In the genomic region with DNA sequence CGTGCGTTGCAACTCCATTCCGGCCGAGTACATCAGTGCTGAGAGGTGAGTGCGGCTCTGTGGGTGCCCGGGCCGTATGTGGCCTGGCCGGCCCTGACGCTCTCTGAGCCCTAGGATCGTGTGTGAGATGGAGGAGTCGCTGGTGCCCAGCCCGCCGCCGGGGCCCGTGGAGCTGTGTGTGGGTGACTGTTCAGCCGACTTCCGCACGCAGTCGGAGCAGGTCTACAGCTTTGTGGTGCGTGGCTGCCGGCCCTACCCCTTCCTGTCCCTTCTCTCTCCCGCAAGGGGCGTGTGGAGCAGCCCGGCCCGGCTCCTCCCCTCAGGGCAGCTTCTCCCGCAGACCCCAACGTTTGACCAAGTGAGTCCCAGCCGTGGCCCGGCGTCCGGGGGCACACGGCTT, we compare ENCODE assay signal across 31 cellular contexts. TPM values are rescaled to one million over a fixed set of nuclear protein-coding genes. Genes with fewer than 3 reads are reported as not detected.
DNase-seq lines count a peak whose midpoint lies in the region; ATAC-seq, FAIRE-seq and TF ChIP-seq lines count a peak whose summit lies in the region.
"Had no signal": no experiment of that assay in that cellular context is flagged by ENCODE, and none has a peak within 500 bp of the region (broad histone marks: within the 10 kb centered on the region; RNA-seq: fewer than 3 reads in every experiment).

No MANE protein-coding gene starts in this region.

- H3K4me1 ChIP-seq in HepG2 (ENCODE audit: insufficient read depth, low read length) (no peaks in the 10 kb centered on the region), right lobe of liver (no peaks in the 10 kb centered on the region), kidney (ENCODE audit: control insufficient read depth in 1 of 2, insufficient read depth in 1 of 2, low read depth in 1 of 2, low read length in 2 of 2) (no peaks in the 10 kb centered on the region), mesenchymal stem cell (ENCODE audit: control insufficient read depth, insufficient read depth, low read depth, low read length) (peaks cover 2% of the 10 kb centered on the region)
- H3K4me1 ChIP-seq: A549, BE2C, BLaER1, Caco-2 had no signal

- H3K18ac ChIP-seq in mesenchymal stem cell (ENCODE audit: low read depth in 1 of 2, low read length in 2 of 2), result no peak overlapping the region

- no peak overlapping the region for H2AK5ac ChIP-seq in mesenchymal stem cell (ENCODE audit: low read length, severe bottlenecking)

- no peak overlapping the region for H3K4ac ChIP-seq in mesenchymal stem cell (ENCODE audit: low read depth in 1 of 2, low read length in 2 of 2)

- H3K9ac ChIP-seq in HepG2 (ENCODE audit: insufficient read depth, low read depth, low read length) (no peak overlapping the region), kidney (ENCODE audit: low read length in 2 of 2) (no peak overlapping the region), mesenchymal stem cell (ENCODE audit: low read length) (no peak overlapping the region)
- H3K9ac ChIP-seq: BLaER1; BLaER1 treated with 17β-estradiol and CSF1 and Interleukin-3, amounts not matched to agents 10 nM and 100 nM had no signal

- TF ChIP-seq EP300 in HepG2 (IDR thresholded peaks at IDR 0.05; ENCODE audit: low read depth in 2 of 2, low read length in 2 of 2), result no peak
- no peak for TF ChIP-seq EP300 in HepG2 (CRISPR knock-in tag; IDR thresholded peaks at IDR 0.05; ENCODE audit: borderline replicate concordance)

- no peak overlapping the region for H3K23ac ChIP-seq in mesenchymal stem cell (ENCODE audit: low read length in 2 of 2)

- H2AFZ ChIP-seq in HepG2 (ENCODE audit: low read length) (no peak overlapping the region), mesenchymal stem cell (ENCODE audit: low read depth, low read length) (no peak overlapping the region)

- POLR2A ChIA-PET in HepG2 (lab: Yijun Ruan, JAX), result no interaction called here

- no TSS peak for BruUV-seq in HepG2 (replicated peaks; lab: Mats Ljungman, UMichigan)

- H3K9me3 ChIP-seq in HepG2 (ENCODE audit: low read length) (no peaks in the 10 kb centered on the region), right lobe of liver (no peaks in the 10 kb centered on the region), kidney (ENCODE audit: control insufficient read depth in 1 of 2, low read length in 2 of 2) (no peaks in the 10 kb centered on the region), mesenchymal stem cell (ENCODE audit: control insufficient read depth, low read length) (no peaks in the 10 kb centered on the region)
- H3K9me3 ChIP-seq: A549, BE2C, Caco-2 had no signal

- no peak overlapping the region for H4K91ac ChIP-seq in mesenchymal stem cell (ENCODE audit: low read length)

- no peak overlapping the region for H3K14ac ChIP-seq in mesenchymal stem cell (ENCODE audit: low read length in 2 of 2)

- H3K27ac ChIP-seq in HepG2 (ENCODE audit: extremely low read length, insufficient read depth, low read length) (no peak overlapping the region), right lobe of liver (no peak overlapping the region), kidney (ENCODE audit: low read depth in 2 of 2, low read length in 2 of 2) (no peak overlapping the region), mesenchymal stem cell (ENCODE audit: low read length, poor library complexity, severe bottlenecking) (no peak overlapping the region)
- H3K27ac ChIP-seq: 22Rv1; A549; BLaER1; BLaER1 treated with 17β-estradiol and CSF1 and Interleukin-3, amounts not matched to agents 10 nM and 100 nM; C4-2B had no signal

- H3K4me3 ChIP-seq in HepG2 (replicated peaks in 1 of 3; ENCODE audit: insufficient read depth in 1 of 3, low read depth in 2 of 3, low read length in 3 of 3), result no peak overlapping the region
- no peak overlapping the region for H3K4me3 ChIP-seq in right lobe of liver
- H3K4me3 ChIP-seq in kidney (ENCODE audit: low read length in 2 of 2), result no peak overlapping the region
- no peak overlapping the region for H3K4me3 ChIP-seq in mesenchymal stem cell (ENCODE audit: insufficient read depth in 1 of 2, low read depth in 1 of 2, low read length in 2 of 2)
- H3K4me3 ChIP-seq: A549; BLaER1; BLaER1 treated with 17β-estradiol and CSF1 and Interleukin-3, amounts not matched to agents 10 nM and 100 nM had no signal

- H4K20me1 ChIP-seq in HepG2 (ENCODE audit: insufficient read depth, low read length), result no peaks in the 10 kb centered on the region

- WGBS in HepG2 (ENCODE audit: low lambda C conversion rate), result no CpG with 5 or more reads among the region's 32 CpGs
- no CpG with 5 or more reads among the region's 32 CpGs for WGBS in right lobe of liver (ENCODE audit: insufficient coverage, low coverage, low lambda C conversion rate, missing lambda C conversion rate)
- WGBS in mesenchymal stem cell, result 95% methylated on average over 25 of the region's 32 CpGs

- FAIRE-seq in HepG2 (lab: Jason Lieb, UNC) (no peak), kidney (lab: Jason Lieb, UNC) (no peak)
- FAIRE-seq: A204.1, A549, D721Med had no signal

- in situ Hi-C loops in HepG2 (cut with HindIII; ENCODE audit: extremely low pct_ligation_motif_present, low pct_unique_long_range_greater_than_20kb), result no loop called here

- H2BK12ac ChIP-seq in mesenchymal stem cell (ENCODE audit: low read length in 2 of 2), result no peak overlapping the region

- no peaks in the 10 kb centered on the region for H3K79me2 ChIP-seq in HepG2 (ENCODE audit: insufficient read depth, low read length)

- DNase-seq in HepG2 (ENCODE audit: low spot score) (no peak), right lobe of liver (no peak), kidney (peak; percentile 57), mesenchymal stem cell (no peak)
- DNase-seq: 8988T; ACHN; AML-193; BE2C; C1 segment of cervical spinal cord; Caco-2; Calu3; CD4-positive, alpha-beta memory T cell; CD4-positive, alpha-beta T cell; CD4-positive, CD25-positive, alpha-beta regulatory T cell; CD8-positive, alpha-beta memory T cell; CD8-positive, alpha-beta T cell; COR-L47; DMS 273 treated with DMSO at 0.1 percent for 48 hours; DMS153; DMS53; DMS79; DMS79 treated with DMSO at 0.1 percent for 48 hours; DND-41; EL had no signal

- no peaks in the 10 kb centered on the region for H3K27me3 ChIP-seq in HepG2 (ENCODE audit: control insufficient read depth in 1 of 2, insufficient read depth in 2 of 2, low read length in 2 of 2)
- H3K27me3 ChIP-seq in right lobe of liver, result no peaks in the 10 kb centered on the region
- no peaks in the 10 kb centered on the region for H3K27me3 ChIP-seq in mesenchymal stem cell (ENCODE audit: control insufficient read depth in 1 of 2, insufficient read depth in 1 of 2, low read length in 2 of 2)
- H3K27me3 ChIP-seq: BE2C had no signal

- no peak for TF ChIP-seq CTCF in HepG2 (CRISPR knock-in tag; IDR thresholded peaks at IDR 0.05)
- TF ChIP-seq CTCF in right lobe of liver (IDR thresholded peaks at IDR 0.05), result no peak
- TF ChIP-seq CTCF in kidney (IDR thresholded peaks at IDR 0.05; ENCODE audit: borderline replicate concordance, extremely low read depth, insufficient read depth), result no peak

- TF ChIP-seq POLR2A in HepG2 (IDR thresholded peaks at IDR 0.05; ENCODE audit: insufficient read depth in 1 of 2, low read depth in 2 of 2, low read length in 2 of 2) (no peak), right lobe of liver (IDR thresholded peaks at IDR 0.05) (no peak)

- CTCF ChIA-PET in HepG2 (lab: Yijun Ruan, JAX; ENCODE audit: low intra/inter-chr PET ratio, low total read pairs), result no interaction called here

- intact Hi-C loops in HepG2 (cut with micrococcal nuclease; ENCODE audit: unreplicated experiment), result no loop called here
- intact Hi-C loops in right lobe of liver (cut with DNase I), result no loop called here
- intact Hi-C loops in kidney (cut with DNase I), result no loop called here

- H2BK5ac ChIP-seq in mesenchymal stem cell (ENCODE audit: low read depth, low read length, poor library complexity, severe bottlenecking), result no peak overlapping the region

- no peak overlapping the region for H3K4me2 ChIP-seq in HepG2 (ENCODE audit: low read depth, low read length)
- no peak overlapping the region for H3K4me2 ChIP-seq in mesenchymal stem cell (ENCODE audit: low read length, poor library complexity, severe bottlenecking)
- H3K4me2 ChIP-seq: A549; BLaER1; BLaER1 treated with 17β-estradiol and CSF1 and Interleukin-3, amounts not matched to agents 10 nM and 100 nM had no signal

- ATAC-seq in HepG2 (no peak), right lobe of liver (no peak)
- ATAC-seq: A549; CD8-positive, alpha-beta T cell had no signal

- H3K79me1 ChIP-seq in mesenchymal stem cell (replicated peaks; ENCODE audit: low read length, poor library complexity, severe bottlenecking), result peaks cover 20% of the 10 kb centered on the region

- no peak overlapping the region for H4K8ac ChIP-seq in mesenchymal stem cell (ENCODE audit: low read length)

- no peak for TF ChIP-seq RAD21 in HepG2 (CRISPR knock-in tag; IDR thresholded peaks at IDR 0.05)

- H3K36me3 ChIP-seq in HepG2 (replicated peaks in 1 of 2; ENCODE audit: control insufficient read depth in 1 of 2, insufficient read depth in 2 of 2, low read length in 2 of 2) (peaks cover 3 to 9% of the 10 kb centered on the region in 2 experiments; a peak in 3 of 5 replicates), right lobe of liver (no peaks in the 10 kb centered on the region), kidney (ENCODE audit: control insufficient read depth in 1 of 2, insufficient read depth in 2 of 2, low read length in 2 of 2) (no peaks in the 10 kb centered on the region), mesenchymal stem cell (ENCODE audit: control insufficient read depth in 1 of 2, insufficient read depth in 2 of 2, low read depth in 1 of 2, low read length in 2 of 2) (peaks cover 72 to 100% of the 10 kb centered on the region in 2 experiments)
- H3K36me3 ChIP-seq: BE2C had no signal

- H2BK120ac ChIP-seq in mesenchymal stem cell (ENCODE audit: low read depth, low read length), result no peak overlapping the region

- no peak overlapping the region for H2BK15ac ChIP-seq in mesenchymal stem cell (ENCODE audit: low read depth, poor library complexity, severe bottlenecking)

RNA-seq across cellular contexts. Expression of a gene that starts 8.0 kb away (rescaled TPM):
- 0.90 and 5.8 TPM in 2 replicates for total RNA-seq in HepG2 (2016; rRNA removed; fragmentation: Illumina TruSeq; extraction: Trizol)
- 1.4 and 2.4 TPM in 2 replicates for total RNA-seq in HepG2 (2016; cell fraction: cytosol; rRNA removed; fragmentation: Illumina TruSeq; extraction: Trizol; ENCODE audit: low read depth)
- total RNA-seq in HepG2 (2016; cell fraction: insoluble cytoplasmic fraction; rRNA removed; fragmentation: Illumina TruSeq; extraction: Trizol), result 1.5 and 4.7 TPM in 2 replicates
- total RNA-seq in HepG2 (2016; cell fraction: membrane; rRNA removed; fragmentation: Illumina TruSeq; extraction: Trizol), result 1.5 and 2.0 TPM in 2 replicates
- 5.8 and 9.4 TPM in 2 replicates for total RNA-seq in HepG2 (2016; cell fraction: nucleus; rRNA removed; fragmentation: Illumina TruSeq; extraction: Trizol)
- polyA plus RNA-seq in HepG2 (2011; rRNA removed), result 20.6 and 26.3 TPM in 2 replicates
- polyA plus RNA-seq in HepG2 (2011; cell fraction: cytosol; rRNA removed), result 5.3 and 6.9 TPM in 2 replicates
- polyA plus RNA-seq in HepG2 (2011; cell fraction: nucleus; rRNA removed), result 197 and 290 TPM in 2 replicates
- polyA plus RNA-seq in HepG2 (2012), result 15.1 and 20.7 TPM in 2 replicates
- 0.36 and 0.64 TPM in 2 replicates for polyA plus RNA-seq in HepG2 (2016; cell fraction: cytosol; fragmentation: Illumina TruSeq; extraction: Trizol; ENCODE audit: low read depth)
- 2.1 and 4.1 TPM in 2 replicates for polyA plus RNA-seq in HepG2 (2016; cell fraction: insoluble cytoplasmic fraction; fragmentation: Illumina TruSeq; extraction: Trizol; ENCODE audit: low read depth)
- polyA plus RNA-seq in HepG2 (2016; cell fraction: membrane; fragmentation: Illumina TruSeq; extraction: Trizol; ENCODE audit: low read depth), result 1.6 and 2.6 TPM in 2 replicates
- 56.9 and 70.7 TPM in 2 replicates for polyA plus RNA-seq in HepG2 (2016; cell fraction: nucleus; fragmentation: Illumina TruSeq; extraction: Trizol; ENCODE audit: insufficient read depth, low read depth)
- polyA minus RNA-seq in HepG2 (2011; rRNA and poly(A)+ RNA removed; ENCODE audit: low replicate concordance), result 13.0 and 37.1 TPM in 2 replicates
- polyA minus RNA-seq in HepG2 (2011; cell fraction: cytosol; rRNA and poly(A)+ RNA removed), result 7.5 and 14.2 TPM in 2 replicates
- 36.8 and 42.5 TPM in 2 replicates for polyA minus RNA-seq in HepG2 (2011; cell fraction: nucleus; rRNA and poly(A)+ RNA removed)
- 10 to 100 TPM in 1 of 6 experiments, 1 to 10 TPM in 5; 1.3 to 22.8 (median 2.6) TPM for total RNA-seq in right lobe of liver
- total RNA-seq in kidney, result 40.5 TPM
- polyA plus RNA-seq in kidney (ENCODE audit: insufficient read depth, low read depth, low replicate concordance), result 4.9 TPM
- 50.5 TPM for polyA plus RNA-seq in mesenchymal stem cell (2013, experiment 1 of 2)
- 47.0 TPM for polyA plus RNA-seq in mesenchymal stem cell (2013, experiment 2 of 2)

RNA-seq across cellular contexts. Expression of a gene that starts 13.0 kb away (rescaled TPM):
- 12.7 and 13.0 TPM in 2 replicates for total RNA-seq in HepG2 (2016; rRNA removed; fragmentation: Illumina TruSeq; extraction: Trizol)
- total RNA-seq in HepG2 (2016; cell fraction: cytosol; rRNA removed; fragmentation: Illumina TruSeq; extraction: Trizol; ENCODE audit: low read depth), result 13.1 and 15.3 TPM in 2 replicates
- total RNA-seq in HepG2 (2016; cell fraction: insoluble cytoplasmic fraction; rRNA removed; fragmentation: Illumina TruSeq; extraction: Trizol), result 11.6 and 13.1 TPM in 2 replicates
- total RNA-seq in HepG2 (2016; cell fraction: membrane; rRNA removed; fragmentation: Illumina TruSeq; extraction: Trizol), result 15.6 and 16.5 TPM in 2 replicates
- total RNA-seq in HepG2 (2016; cell fraction: nucleus; rRNA removed; fragmentation: Illumina TruSeq; extraction: Trizol), result 4.3 and 4.5 TPM in 2 replicates
- 7.6 and 10.0 TPM in 2 replicates for polyA plus RNA-seq in HepG2 (2011; rRNA removed)
- 7.3 and 14.8 TPM in 2 replicates for polyA plus RNA-seq in HepG2 (2011; cell fraction: cytosol; rRNA removed)
- 4.4 and 4.8 TPM in 2 replicates for polyA plus RNA-seq in HepG2 (2011; cell fraction: nucleus; rRNA removed)
- 6.6 and 7.8 TPM in 2 replicates for polyA plus RNA-seq in HepG2 (2012)
- 14.7 and 17.5 TPM in 2 replicates for polyA plus RNA-seq in HepG2 (2016; cell fraction: cytosol; fragmentation: Illumina TruSeq; extraction: Trizol; ENCODE audit: low read depth)
- 13.0 and 13.7 TPM in 2 replicates for polyA plus RNA-seq in HepG2 (2016; cell fraction: insoluble cytoplasmic fraction; fragmentation: Illumina TruSeq; extraction: Trizol; ENCODE audit: low read depth)
- polyA plus RNA-seq in HepG2 (2016; cell fraction: membrane; fragmentation: Illumina TruSeq; extraction: Trizol; ENCODE audit: low read depth), result 12.6 and 15.5 TPM in 2 replicates
- 5.3 and 9.9 TPM in 2 replicates for polyA plus RNA-seq in HepG2 (2016; cell fraction: nucleus; fragmentation: Illumina TruSeq; extraction: Trizol; ENCODE audit: insufficient read depth, low read depth)
- polyA minus RNA-seq in HepG2 (2011; rRNA and poly(A)+ RNA removed; ENCODE audit: low replicate concordance), result 5.9 and 21.7 TPM in 2 replicates
- 2.9 and 3.0 TPM in 2 replicates for polyA minus RNA-seq in HepG2 (2011; cell fraction: cytosol; rRNA and poly(A)+ RNA removed)
- polyA minus RNA-seq in HepG2 (2011; cell fraction: nucleus; rRNA and poly(A)+ RNA removed), result 0.90 TPM in 1 of 2 replicates, not detected in the other
- total RNA-seq in right lobe of liver, result 10 to 100 TPM in 4 of 6 experiments, 1 to 10 TPM in 2; 8.4 to 24.9 (median 10.8) TPM
- 10.0 TPM for total RNA-seq in kidney
- 29.0 TPM for polyA plus RNA-seq in kidney (ENCODE audit: insufficient read depth, low read depth, low replicate concordance)
- polyA plus RNA-seq in mesenchymal stem cell (2013, experiment 1 of 2), result 22.7 TPM
- polyA plus RNA-seq in mesenchymal stem cell (2013, experiment 2 of 2), result 23.5 TPM

RNA-seq across cellular contexts. Expression of a gene that starts 20.4 kb away (rescaled TPM):
- total RNA-seq in HepG2 (2016; rRNA removed; fragmentation: Illumina TruSeq; extraction: Trizol) (25.5 and 29.1 TPM in 2 replicates), right lobe of liver (10 to 100 TPM; 12.6 to 34.8 (median 15.5) TPM), kidney (26.1 TPM)
- 11.4 and 12.2 TPM in 2 replicates for total RNA-seq in HepG2 (2016; cell fraction: cytosol; rRNA removed; fragmentation: Illumina TruSeq; extraction: Trizol; ENCODE audit: low read depth)
- 26.5 and 28.9 TPM in 2 replicates for total RNA-seq in HepG2 (2016; cell fraction: insoluble cytoplasmic fraction; rRNA removed; fragmentation: Illumina TruSeq; extraction: Trizol)
- 32.1 and 33.9 TPM in 2 replicates for total RNA-seq in HepG2 (2016; cell fraction: membrane; rRNA removed; fragmentation: Illumina TruSeq; extraction: Trizol)
- 10.4 and 12.9 TPM in 2 replicates for total RNA-seq in HepG2 (2016; cell fraction: nucleus; rRNA removed; fragmentation: Illumina TruSeq; extraction: Trizol)
- polyA plus RNA-seq in HepG2 (2011; rRNA removed) (16.8 and 21.7 TPM in 2 replicates), kidney (ENCODE audit: insufficient read depth, low read depth, low replicate concordance) (35.2 TPM)
- 20.9 and 32.4 TPM in 2 replicates for polyA plus RNA-seq in HepG2 (2011; cell fraction: cytosol; rRNA removed)
- polyA plus RNA-seq in HepG2 (2011; cell fraction: nucleus; rRNA removed), result 11.5 and 13.8 TPM in 2 replicates
- 14.3 and 16.6 TPM in 2 replicates for polyA plus RNA-seq in HepG2 (2012)
- polyA plus RNA-seq in HepG2 (2016; cell fraction: cytosol; fragmentation: Illumina TruSeq; extraction: Trizol; ENCODE audit: low read depth), result 12.8 and 14.0 TPM in 2 replicates
- polyA plus RNA-seq in HepG2 (2016; cell fraction: insoluble cytoplasmic fraction; fragmentation: Illumina TruSeq; extraction: Trizol; ENCODE audit: low read depth), result 21.9 and 28.0 TPM in 2 replicates
- 24.6 and 26.6 TPM in 2 replicates for polyA plus RNA-seq in HepG2 (2016; cell fraction: membrane; fragmentation: Illumina TruSeq; extraction: Trizol; ENCODE audit: low read depth)
- 17.4 and 20.6 TPM in 2 replicates for polyA plus RNA-seq in HepG2 (2016; cell fraction: nucleus; fragmentation: Illumina TruSeq; extraction: Trizol; ENCODE audit: insufficient read depth, low read depth)
- 32.9 and 96.4 TPM in 2 replicates for polyA minus RNA-seq in HepG2 (2011; rRNA and poly(A)+ RNA removed; ENCODE audit: low replicate concordance)
- polyA minus RNA-seq in HepG2 (2011; cell fraction: cytosol; rRNA and poly(A)+ RNA removed), result 13.2 and 18.6 TPM in 2 replicates
- polyA minus RNA-seq in HepG2 (2011; cell fraction: nucleus; rRNA and poly(A)+ RNA removed), result 3.0 and 4.6 TPM in 2 replicates
- polyA plus RNA-seq in mesenchymal stem cell (2013, experiment 1 of 2), result 17.7 TPM
- polyA plus RNA-seq in mesenchymal stem cell (2013, experiment 2 of 2), result 18.3 TPM

RNA-seq across cellular contexts. Expression of a gene that starts 22.1 kb away (rescaled TPM):
- total RNA-seq in HepG2 (2016; rRNA removed; fragmentation: Illumina TruSeq; extraction: Trizol) (19.5 and 30.7 TPM in 2 replicates), right lobe of liver (10 to 100 TPM; 19.2 to 36.8 (median 21.9) TPM), kidney (46.0 TPM)
- 18.5 and 19.1 TPM in 2 replicates for total RNA-seq in HepG2 (2016; cell fraction: cytosol; rRNA removed; fragmentation: Illumina TruSeq; extraction: Trizol; ENCODE audit: low read depth)
- 17.1 and 33.9 TPM in 2 replicates for total RNA-seq in HepG2 (2016; cell fraction: insoluble cytoplasmic fraction; rRNA removed; fragmentation: Illumina TruSeq; extraction: Trizol)
- 22.2 and 22.4 TPM in 2 replicates for total RNA-seq in HepG2 (2016; cell fraction: membrane; rRNA removed; fragmentation: Illumina TruSeq; extraction: Trizol)
- 17.3 and 21.6 TPM in 2 replicates for total RNA-seq in HepG2 (2016; cell fraction: nucleus; rRNA removed; fragmentation: Illumina TruSeq; extraction: Trizol)
- polyA plus RNA-seq in HepG2 (2011; rRNA removed) (40.7 and 51.1 TPM in 2 replicates), kidney (ENCODE audit: insufficient read depth, low read depth, low replicate concordance) (112 TPM)
- polyA plus RNA-seq in HepG2 (2011; cell fraction: cytosol; rRNA removed), result 36.0 and 37.8 TPM in 2 replicates
- 122 and 133 TPM in 2 replicates for polyA plus RNA-seq in HepG2 (2011; cell fraction: nucleus; rRNA removed)
- 33.3 and 62.2 TPM in 2 replicates for polyA plus RNA-seq in HepG2 (2012)
- polyA plus RNA-seq in HepG2 (2016; cell fraction: cytosol; fragmentation: Illumina TruSeq; extraction: Trizol; ENCODE audit: low read depth), result 26.4 and 26.9 TPM in 2 replicates
- 31.3 and 33.6 TPM in 2 replicates for polyA plus RNA-seq in HepG2 (2016; cell fraction: insoluble cytoplasmic fraction; fragmentation: Illumina TruSeq; extraction: Trizol; ENCODE audit: low read depth)
- 24.8 and 24.9 TPM in 2 replicates for polyA plus RNA-seq in HepG2 (2016; cell fraction: membrane; fragmentation: Illumina TruSeq; extraction: Trizol; ENCODE audit: low read depth)
- 55.5 and 66.5 TPM in 2 replicates for polyA plus RNA-seq in HepG2 (2016; cell fraction: nucleus; fragmentation: Illumina TruSeq; extraction: Trizol; ENCODE audit: insufficient read depth, low read depth)
- polyA minus RNA-seq in HepG2 (2011; rRNA and poly(A)+ RNA removed; ENCODE audit: low replicate concordance), result 21.9 and 63.3 TPM in 2 replicates
- polyA minus RNA-seq in HepG2 (2011; cell fraction: cytosol; rRNA and poly(A)+ RNA removed), result 11.7 and 12.1 TPM in 2 replicates
- 22.7 and 43.5 TPM in 2 replicates for polyA minus RNA-seq in HepG2 (2011; cell fraction: nucleus; rRNA and poly(A)+ RNA removed)
- 129 TPM for polyA plus RNA-seq in mesenchymal stem cell (2013, experiment 1 of 2)
- 129 TPM for polyA plus RNA-seq in mesenchymal stem cell (2013, experiment 2 of 2)

RNA-seq across cellular contexts. Expression of a gene that starts 24.4 kb away (rescaled TPM):
- total RNA-seq in HepG2 (2016; rRNA removed; fragmentation: Illumina TruSeq; extraction: Trizol) (10.1 and 10.8 TPM in 2 replicates), right lobe of liver (10 to 100 TPM in 1 of 6 experiments, 1 to 10 TPM in 5; 3.0 to 15.2 (median 5.1) TPM), kidney (27.3 TPM)
- 9.0 and 10.7 TPM in 2 replicates for total RNA-seq in HepG2 (2016; cell fraction: cytosol; rRNA removed; fragmentation: Illumina TruSeq; extraction: Trizol; ENCODE audit: low read depth)
- 7.1 and 10.6 TPM in 2 replicates for total RNA-seq in HepG2 (2016; cell fraction: insoluble cytoplasmic fraction; rRNA removed; fragmentation: Illumina TruSeq; extraction: Trizol)
- 19.7 and 23.5 TPM in 2 replicates for total RNA-seq in HepG2 (2016; cell fraction: membrane; rRNA removed; fragmentation: Illumina TruSeq; extraction: Trizol)
- 5.5 and 5.9 TPM in 2 replicates for total RNA-seq in HepG2 (2016; cell fraction: nucleus; rRNA removed; fragmentation: Illumina TruSeq; extraction: Trizol)
- polyA plus RNA-seq in HepG2 (2011; rRNA removed) (11.5 and 13.7 TPM in 2 replicates), kidney (ENCODE audit: insufficient read depth, low read depth, low replicate concordance) (19.0 TPM)
- polyA plus RNA-seq in HepG2 (2011; cell fraction: cytosol; rRNA removed), result 12.8 and 15.4 TPM in 2 replicates
- polyA plus RNA-seq in HepG2 (2011; cell fraction: nucleus; rRNA removed), result 12.0 and 13.6 TPM in 2 replicates
- 7.8 and 12.5 TPM in 2 replicates for polyA plus RNA-seq in HepG2 (2012)
- 16.2 and 21.3 TPM in 2 replicates for polyA plus RNA-seq in HepG2 (2016; cell fraction: cytosol; fragmentation: Illumina TruSeq; extraction: Trizol; ENCODE audit: low read depth)
- polyA plus RNA-seq in HepG2 (2016; cell fraction: insoluble cytoplasmic fraction; fragmentation: Illumina TruSeq; extraction: Trizol; ENCODE audit: low read depth), result 14.1 and 15.3 TPM in 2 replicates
- polyA plus RNA-seq in HepG2 (2016; cell fraction: membrane; fragmentation: Illumina TruSeq; extraction: Trizol; ENCODE audit: low read depth), result 27.8 and 30.6 TPM in 2 replicates
- polyA plus RNA-seq in HepG2 (2016; cell fraction: nucleus; fragmentation: Illumina TruSeq; extraction: Trizol; ENCODE audit: insufficient read depth, low read depth), result 13.1 TPM in 2 replicates
- 21.1 and 41.7 TPM in 2 replicates for polyA minus RNA-seq in HepG2 (2011; rRNA and poly(A)+ RNA removed; ENCODE audit: low replicate concordance)
- polyA minus RNA-seq in HepG2 (2011; cell fraction: cytosol; rRNA and poly(A)+ RNA removed), result 6.5 and 11.1 TPM in 2 replicates
- 2.3 and 2.5 TPM in 2 replicates for polyA minus RNA-seq in HepG2 (2011; cell fraction: nucleus; rRNA and poly(A)+ RNA removed)
- polyA plus RNA-seq in mesenchymal stem cell (2013, experiment 1 of 2), result 27.5 TPM
- polyA plus RNA-seq in mesenchymal stem cell (2013, experiment 2 of 2), result 27.3 TPM
